ENCODE assay signal across 1 cellular context in genomic region chr18:59139615-59140286, GRCh38.
TF ChIP-seq lines count a peak whose summit lies in the region.

SEC11C (plus strand) TSS chr18:59139884; CDS start chr18:59139949, 65 bp downstream.

TF ChIP-seq in GM12878, 131 proteins besides CTCF, POLR2A, EP300 and RAD21 (continued from another document and continues in another):
- TF ChIP-seq, protein P1, sequence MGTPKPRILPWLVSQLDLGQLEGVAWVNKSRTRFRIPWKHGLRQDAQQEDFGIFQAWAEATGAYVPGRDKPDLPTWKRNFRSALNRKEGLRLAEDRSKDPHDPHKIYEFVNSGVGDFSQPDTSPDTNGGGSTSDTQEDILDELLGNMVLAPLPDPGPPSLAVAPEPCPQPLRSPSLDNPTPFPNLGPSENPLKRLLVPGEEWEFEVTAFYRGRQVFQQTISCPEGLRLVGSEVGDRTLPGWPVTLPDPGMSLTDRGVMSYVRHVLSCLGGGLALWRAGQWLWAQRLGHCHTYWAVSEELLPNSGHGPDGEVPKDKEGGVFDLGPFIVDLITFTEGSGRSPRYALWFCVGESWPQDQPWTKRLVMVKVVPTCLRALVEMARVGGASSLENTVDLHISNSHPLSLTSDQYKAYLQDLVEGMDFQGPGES (IDR thresholded peaks at IDR 0.05), result peak; percentile 22; the same call in 1 of the 2 replicates
- no peak for TF ChIP-seq MTA2 (IDR thresholded peaks at IDR 0.05; ENCODE audit: low read depth)
- TF ChIP-seq NKRF (conservative IDR thresholded peaks at IDR 0.05), result peak; percentile 90
- TF ChIP-seq USF1 (IDR thresholded peaks at IDR 0.05; ENCODE audit: borderline replicate concordance, extremely low read length, insufficient read depth, low read depth, low read length), result peak; percentile 98
- no peak for TF ChIP-seq NR2C2 (IDR thresholded peaks at IDR 0.05; ENCODE audit: borderline replicate concordance, control insufficient read depth, insufficient read length, low read depth)
- peak; percentile 87 for TF ChIP-seq CREM (IDR thresholded peaks at IDR 0.05; ENCODE audit: low read depth)
- peak; percentile 72 for TF ChIP-seq CBFB (IDR thresholded peaks at IDR 0.05; ENCODE audit: low read depth)
- no peak for TF ChIP-seq SMC3 (IDR thresholded peaks at IDR 0.05; ENCODE audit: borderline replicate concordance, low read length)
- TF ChIP-seq RFX5 (IDR thresholded peaks at IDR 0.05; ENCODE audit: low read depth, low read length), result no peak
- no peak for TF ChIP-seq SUPT20H (IDR thresholded peaks at IDR 0.05; ENCODE audit: borderline replicate concordance, control insufficient read depth, low read depth, low read length)
- peak; percentile 99 for TF ChIP-seq IKZF1 (conservative IDR thresholded peaks at IDR 0.05)
- no peak for TF ChIP-seq E4F1 (IDR thresholded peaks at IDR 0.05; ENCODE audit: borderline replicate concordance, partially characterized antibody)
- TF ChIP-seq POLR2AphosphoS5 (IDR thresholded peaks at IDR 0.05; ENCODE audit: low read length), result peak; percentile 70; the same call in 1 of the 2 replicates
- TF ChIP-seq ZNF384 (IDR thresholded peaks at IDR 0.05; ENCODE audit: borderline replicate concordance, low read depth, low read length), result no peak
- TF ChIP-seq TCF12 (IDR thresholded peaks at IDR 0.05; ENCODE audit: low read depth, low read length), result peak; percentile 84
- TF ChIP-seq ELK1 (IDR thresholded peaks at IDR 0.05; ENCODE audit: low read depth, low read length), result no peak
- TF ChIP-seq RUNX3 (IDR thresholded peaks at IDR 0.05; ENCODE audit: low read length), result 0 out of 2 replicates have a peak, but pooled peaks have one; percentile 4
- peak; percentile 95 for TF ChIP-seq SIX5 (IDR thresholded peaks at IDR 0.05; ENCODE audit: low read depth, low read length, severe bottlenecking)
- TF ChIP-seq KDM1A (IDR thresholded peaks at IDR 0.05; ENCODE audit: borderline replicate concordance), result no peak
- no peak for TF ChIP-seq SUZ12 (IDR thresholded peaks at IDR 0.05; ENCODE audit: unreplicated experiment)
- peak; percentile 99 for TF ChIP-seq HCFC1 (IDR thresholded peaks at IDR 0.05; ENCODE audit: low read length)
- TF ChIP-seq ETV6 (conservative IDR thresholded peaks at IDR 0.05 in 1 of 2, IDR thresholded peaks at IDR 0.05 in 1 of 2; ENCODE audit: borderline replicate concordance in 1 of 2, low read depth in 1 of 2), result no peak
- TF ChIP-seq SP1 (IDR thresholded peaks at IDR 0.05; ENCODE audit: low read depth, low read length), result peak; percentile 41
- TF ChIP-seq ZBED1 (IDR thresholded peaks at IDR 0.05; ENCODE audit: borderline replicate concordance), result no peak
- TF ChIP-seq POLR2AphosphoS2 (IDR thresholded peaks at IDR 0.05; ENCODE audit: low read depth, low read length), result no peak
- no peak for TF ChIP-seq ZNF687 (IDR thresholded peaks at IDR 0.05)
- peak; percentile 78; the same call in 1 of the 2 replicates for TF ChIP-seq NBN (IDR thresholded peaks at IDR 0.05)
- TF ChIP-seq CBX3 (IDR thresholded peaks at IDR 0.05; ENCODE audit: borderline replicate concordance, low read depth), result no peak
- 0 out of 2 replicates have a peak, but pooled peaks have one; percentile 52 for TF ChIP-seq CBX5 (IDR thresholded peaks at IDR 0.05; ENCODE audit: low read depth)
- TF ChIP-seq, protein P2, sequence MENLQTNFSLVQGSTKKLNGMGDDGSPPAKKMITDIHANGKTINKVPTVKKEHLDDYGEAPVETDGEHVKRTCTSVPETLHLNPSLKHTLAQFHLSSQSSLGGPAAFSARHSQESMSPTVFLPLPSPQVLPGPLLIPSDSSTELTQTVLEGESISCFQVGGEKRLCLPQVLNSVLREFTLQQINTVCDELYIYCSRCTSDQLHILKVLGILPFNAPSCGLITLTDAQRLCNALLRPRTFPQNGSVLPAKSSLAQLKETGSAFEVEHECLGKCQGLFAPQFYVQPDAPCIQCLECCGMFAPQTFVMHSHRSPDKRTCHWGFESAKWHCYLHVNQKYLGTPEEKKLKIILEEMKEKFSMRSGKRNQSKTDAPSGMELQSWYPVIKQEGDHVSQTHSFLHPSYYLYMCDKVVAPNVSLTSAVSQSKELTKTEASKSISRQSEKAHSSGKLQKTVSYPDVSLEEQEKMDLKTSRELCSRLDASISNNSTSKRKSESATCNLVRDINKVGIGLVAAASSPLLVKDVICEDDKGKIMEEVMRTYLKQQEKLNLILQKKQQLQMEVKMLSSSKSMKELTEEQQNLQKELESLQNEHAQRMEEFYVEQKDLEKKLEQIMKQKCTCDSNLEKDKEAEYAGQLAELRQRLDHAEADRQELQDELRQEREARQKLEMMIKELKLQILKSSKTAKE (IDR thresholded peaks at IDR 0.05; ENCODE audit: low read depth, poor library complexity, severe bottlenecking), result peak; percentile 22
- peak; percentile 95 for TF ChIP-seq ATF3 (IDR thresholded peaks at IDR 0.05; ENCODE audit: borderline replicate concordance, extremely low read depth, low read depth, low read length)
- TF ChIP-seq, protein P3, sequence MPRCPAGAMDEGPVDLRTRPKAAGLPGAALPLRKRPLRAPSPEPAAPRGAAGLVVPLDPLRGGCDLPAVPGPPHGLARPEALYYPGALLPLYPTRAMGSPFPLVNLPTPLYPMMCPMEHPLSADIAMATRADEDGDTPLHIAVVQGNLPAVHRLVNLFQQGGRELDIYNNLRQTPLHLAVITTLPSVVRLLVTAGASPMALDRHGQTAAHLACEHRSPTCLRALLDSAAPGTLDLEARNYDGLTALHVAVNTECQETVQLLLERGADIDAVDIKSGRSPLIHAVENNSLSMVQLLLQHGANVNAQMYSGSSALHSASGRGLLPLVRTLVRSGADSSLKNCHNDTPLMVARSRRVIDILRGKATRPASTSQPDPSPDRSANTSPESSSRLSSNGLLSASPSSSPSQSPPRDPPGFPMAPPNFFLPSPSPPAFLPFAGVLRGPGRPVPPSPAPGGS (IDR thresholded peaks at IDR 0.05; ENCODE audit: borderline replicate concordance, insufficient read depth, low read depth, low read length, poor library complexity, severe bottlenecking), result no peak
- no peak for TF ChIP-seq ZNF24 (IDR thresholded peaks at IDR 0.05)
- peak; percentile 96 for TF ChIP-seq MYB (IDR thresholded peaks at IDR 0.05; ENCODE audit: borderline replicate concordance, low read depth, low read length)
- peak; percentile 92 for TF ChIP-seq MEF2B (IDR thresholded peaks at IDR 0.05; ENCODE audit: partially characterized antibody, poor library complexity, severe bottlenecking)
- TF ChIP-seq TAF1 (IDR thresholded peaks at IDR 0.05; ENCODE audit: borderline replicate concordance, low read depth, low read length), result peak; percentile 52; the same call in 1 of the 2 replicates
- TF ChIP-seq, protein P4, sequence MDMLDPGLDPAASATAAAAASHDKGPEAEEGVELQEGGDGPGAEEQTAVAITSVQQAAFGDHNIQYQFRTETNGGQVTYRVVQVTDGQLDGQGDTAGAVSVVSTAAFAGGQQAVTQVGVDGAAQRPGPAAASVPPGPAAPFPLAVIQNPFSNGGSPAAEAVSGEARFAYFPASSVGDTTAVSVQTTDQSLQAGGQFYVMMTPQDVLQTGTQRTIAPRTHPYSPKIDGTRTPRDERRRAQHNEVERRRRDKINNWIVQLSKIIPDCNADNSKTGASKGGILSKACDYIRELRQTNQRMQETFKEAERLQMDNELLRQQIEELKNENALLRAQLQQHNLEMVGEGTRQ (IDR thresholded peaks at IDR 0.05; ENCODE audit: borderline replicate concordance, low read depth, low read length), result peak; percentile 90
- no peak for TF ChIP-seq TCF7 (IDR thresholded peaks at IDR 0.05; ENCODE audit: borderline replicate concordance)
